17 cellular contexts compared by ENCODE assay signal in genomic region chrX:19832186-19832965, GRCh38. TPM values are rescaled to one million over a fixed set of nuclear protein-coding genes. Genes with fewer than 3 reads are reported as not detected.
DNase-seq lines count a peak whose midpoint lies in the region; ATAC-seq lines count a peak whose summit lies in the region.
"Had no signal": no experiment of that assay in that cellular context is flagged by ENCODE, and none has a peak within 500 bp of the region (broad histone marks: within the 10 kb centered on the region; RNA-seq: fewer than 3 reads in every experiment).

No MANE protein-coding gene starts in this region.

- H3K36me3 ChIP-seq in aorta (ENCODE audit: control insufficient read depth in 1 of 2, insufficient read depth in 2 of 2, low read length in 1 of 2) = no peaks in the 10 kb centered on the region

- H3K27ac Mint-ChIP-seq in activated CD8-positive, alpha-beta memory T cell treated with anti-CD3 and anti-CD28 coated beads, Interleukin-2, amount 10 ng/mL, durations not matched to agents 7 days and 5 days = peak overlapping the region; percentile 26
- H3K27ac Mint-ChIP-seq in immature natural killer cell = peak overlapping the region; percentile 12 to 82 (median 46)
- H3K27ac Mint-ChIP-seq: H9 had no signal

- no peak for DNase-seq in activated CD8-positive, alpha-beta memory T cell treated with anti-CD3 and anti-CD28 coated beads, Interleukin-2, amount 10 ng/mL, durations not matched to agents 7 days and 5 days
- no peak for DNase-seq in activated CD8-positive, alpha-beta memory T cell treated with anti-CD3 and anti-CD28 coated beads for 24 hours
- DNase-seq in NCI-H82 (lab: John Stamatoyannopoulos, UW) = peak; percentile 94
- no peak for DNase-seq in immature natural killer cell
- DNase-seq in aorta = no peak
- DNase-seq in 8988T = no peak
- no peak for DNase-seq in DMS79 (lab: John Stamatoyannopoulos, UW)
- DNase-seq: Calu3, H9, MM.1S, NCI-H1105, NCI-H187, NCI-H446, SHP77 had no signal

- H3K27ac ChIP-seq in aorta (ENCODE audit: low read depth in 1 of 2, low read length in 2 of 2) = no peak overlapping the region
- H3K27ac ChIP-seq: A549 had no signal

- no peaks in the 10 kb centered on the region for H3K4me1 ChIP-seq in aorta (ENCODE audit: control insufficient read depth in 1 of 2, insufficient read depth in 2 of 2, low read length in 2 of 2)
- H3K4me1 ChIP-seq: A549 had no signal

- CTCF ChIA-PET in activated CD8-positive, alpha-beta memory T cell treated with anti-CD3 and anti-CD28 coated beads, Interleukin-2, amount 10 ng/mL, durations not matched to agents 7 days and 5 days (lab: Charles Lee) = no interaction called here

- ATAC-seq in activated CD8-positive, alpha-beta memory T cell treated with anti-CD3 and anti-CD28 coated beads, Interleukin-2, amount 10 ng/mL, durations not matched to agents 7 days and 5 days = no peak
- ATAC-seq in aorta (ENCODE audit: low FRiP score) (peak; percentile 19), GM21576 (IDR thresholded peaks at IDR 0.05; ENCODE audit: unreplicated experiment) (no peak)
- ATAC-seq: A549, HepG2 had no signal

- intact Hi-C loops in aorta (cut with DNase I) = no loop called here

- H3K36me3 Mint-ChIP-seq in activated CD8-positive, alpha-beta memory T cell treated with anti-CD3 and anti-CD28 coated beads, Interleukin-2, amount 10 ng/mL, durations not matched to agents 7 days and 5 days = peaks cover 16% of the 10 kb centered on the region
- no peaks in the 10 kb centered on the region for H3K36me3 Mint-ChIP-seq in immature natural killer cell

- no peak overlapping the region for H3K4me3 ChIP-seq in aorta (ENCODE audit: low read length in 2 of 2)
- H3K4me3 ChIP-seq: A549 had no signal

- peaks cover 35% of the 10 kb centered on the region for H3K4me1 Mint-ChIP-seq in activated CD8-positive, alpha-beta memory T cell treated with anti-CD3 and anti-CD28 coated beads, Interleukin-2, amount 10 ng/mL, durations not matched to agents 7 days and 5 days
- H3K4me1 Mint-ChIP-seq in immature natural killer cell = peaks cover 38 to 46% of the 10 kb centered on the region in 2 donors

- H3K27me3 ChIP-seq in aorta (ENCODE audit: control insufficient read depth in 1 of 2, insufficient read depth in 2 of 2, low read length in 1 of 2) = no peaks in the 10 kb centered on the region

- no peaks in the 10 kb centered on the region for H3K9me3 ChIP-seq in aorta (ENCODE audit: control insufficient read depth, low read length)
- H3K9me3 ChIP-seq: A549 had no signal

- no peaks in the 10 kb centered on the region for H3K27me3 Mint-ChIP-seq in activated CD8-positive, alpha-beta memory T cell treated with anti-CD3 and anti-CD28 coated beads, Interleukin-2, amount 10 ng/mL, durations not matched to agents 7 days and 5 days
- peaks cover 0 to 6% (median 4%) of the 10 kb centered on the region in 3 donors for H3K27me3 Mint-ChIP-seq in immature natural killer cell (ENCODE audit: low read depth in 3 of 3)

- no peak overlapping the region for H3K4me3 Mint-ChIP-seq in activated CD8-positive, alpha-beta memory T cell treated with anti-CD3 and anti-CD28 coated beads, Interleukin-2, amount 10 ng/mL, durations not matched to agents 7 days and 5 days
- no peak overlapping the region for H3K4me3 Mint-ChIP-seq in immature natural killer cell
- H3K4me3 Mint-ChIP-seq: H9 had no signal

- 80 to 96% methylated on average over 15 to 16 of the region's 16 CpGs for WGBS in aorta, 2 donors

- no peaks in the 10 kb centered on the region for H3K9me3 Mint-ChIP-seq in activated CD8-positive, alpha-beta memory T cell treated with anti-CD3 and anti-CD28 coated beads, Interleukin-2, amount 10 ng/mL, durations not matched to agents 7 days and 5 days (ENCODE audit: low read depth)
- no peaks in the 10 kb centered on the region for H3K9me3 Mint-ChIP-seq in immature natural killer cell

RNA-seq across cellular contexts. Expression of gene SH3KBP1, which starts 55.0 kb away (rescaled TPM):
- 100 to 1,000 TPM in 1 of 2 experiments, 10 to 100 TPM in 1; 99.7 to 119 TPM for total RNA-seq in activated CD8-positive, alpha-beta memory T cell treated with anti-CD3 and anti-CD28 coated beads, Interleukin-2, amount 10 ng/mL, durations not matched to agents 7 days and 5 days
- polyA plus RNA-seq in immature natural killer cell (100 to 1,000 TPM in 1 of 3 donors, 10 to 100 TPM in 2; 82.8 to 200 (median 95.6) TPM), aorta (1 to 10 TPM; 4.9 to 8.9 TPM)
- total RNA-seq in aorta = 10 to 100 TPM; 21.7 to 27.8 TPM
